ENCODE assay signal across 20 cellular contexts in genomic region chr16:4178468-4179010, GRCh38.
"Had no signal": no experiment of that assay in that cellular context is flagged by ENCODE, and none has a peak within 500 bp of the region (broad histone marks: within the 10 kb centered on the region; RNA-seq: fewer than 3 reads in every experiment).

No MANE protein-coding gene starts in this region.

- H3K4me3 ChIP-seq: colonic mucosa, heart left ventricle, left lung, lower lobe of right lung, neural progenitor cell, pancreas, prostate gland, right lobe of liver, testis, transverse colon had no signal

- H3K4me2 ChIP-seq: neural progenitor cell had no signal

- H2AFZ ChIP-seq: neural progenitor cell had no signal

- H3K9me3 ChIP-seq: colonic mucosa, heart left ventricle, left lung, lower lobe of right lung, pancreas, prostate gland, right lobe of liver, testis, transverse colon had no signal

- H3K4me1 ChIP-seq: colonic mucosa, neural progenitor cell, pancreas, prostate gland, testis had no signal

- FAIRE-seq: frontal cortex, islet of Langerhans, pancreas had no signal

- H3K36me3 ChIP-seq: colonic mucosa, heart left ventricle, left lung, lower lobe of right lung, neural progenitor cell, pancreas, prostate gland, right lobe of liver, transverse colon had no signal

- H3K9ac ChIP-seq: neural progenitor cell had no signal

- ATAC-seq: heart left ventricle; left lung; natural killer cell treated with Interleukin-12 subunit alpha and Interleukin-12 subunit beta and Interleukin-15 and Interleukin-18, amount 100 ng/mL, for 72 hours; pancreas; stimulated activated memory B cell treated with anti-CD40 and anti-IgM and Interleukin-4, amounts not matched to agents 10 μg/mL and 1 μg/mL and 100 μg/mL, for 72 hours had no signal

- H3K27ac ChIP-seq: colonic mucosa, heart left ventricle, left lung, lower lobe of right lung, neural progenitor cell, pancreas, prostate gland, right lobe of liver, testis, transverse colon had no signal

- H3K27me3 ChIP-seq: colonic mucosa, left lung, neural progenitor cell, pancreas, right lobe of liver, testis, transverse colon had no signal

- DNase-seq: cerebellar nuclear complex; colonic mucosa; dermis blood vessel endothelial cell; heart left ventricle; hippocampal formation; midbrain; pancreas; retina; stimulated activated CD4-positive, alpha-beta T cell treated with anti-CD3 and anti-CD28 coated beads, Interleukin-4, amount 100 ng/mL, for 1 hour; testis had no signal
